In genomic region chr5:91469517-91470165, GRCh38 we compare ENCODE assay signal across 11 cellular contexts.
DNase-seq lines count a peak whose midpoint lies in the region; ATAC-seq and TF ChIP-seq lines count a peak whose summit lies in the region.
"Had no signal": no experiment of that assay in that cellular context is flagged by ENCODE, and none has a peak within 500 bp of the region (broad histone marks: within the 10 kb centered on the region; RNA-seq: fewer than 3 reads in every experiment).

No MANE protein-coding gene starts in this region.

- H3K36me3 Mint-ChIP-seq in activated T-cell treated with anti-CD3 and anti-CD28 coated beads, Interleukin-2, amount 50 U/mL, for 4 hours (ENCODE audit: insufficient read depth), result no peaks in the 10 kb centered on the region

- no peak for ATAC-seq in GM21529 (IDR thresholded peaks at IDR 0.05; ENCODE audit: unreplicated experiment)
- no peak for ATAC-seq in activated T-cell treated with anti-CD3 and anti-CD28 coated beads, Interleukin-2, amount 50 U/mL, for 4 hours
- ATAC-seq: activated naive CD4-positive, alpha-beta T cell treated with anti-CD3 and anti-CD28 coated beads, Interleukin-2, amount 50 U/mL, for 72 hours; foreskin keratinocyte had no signal

- H3K4me1 ChIP-seq in vagina, result no peaks in the 10 kb centered on the region
- H3K4me1 ChIP-seq: foreskin keratinocyte had no signal

- no peaks in the 10 kb centered on the region for H3K36me3 ChIP-seq in vagina

- peaks cover 4% of the 10 kb centered on the region for H3K9me3 Mint-ChIP-seq in activated T-cell treated with anti-CD3 and anti-CD28 coated beads, Interleukin-2, amount 50 U/mL, for 4 hours

- intact Hi-C loops in vagina (cut with DNase I), result no loop called here

- TF ChIP-seq CTCF in vagina (IDR thresholded peaks at IDR 0.05), result no peak

- H3K27me3 Mint-ChIP-seq in activated T-cell treated with anti-CD3 and anti-CD28 coated beads, Interleukin-2, amount 50 U/mL, for 4 hours (ENCODE audit: low read depth), result no peaks in the 10 kb centered on the region

- peaks cover 10% of the 10 kb centered on the region for H3K4me1 Mint-ChIP-seq in activated T-cell treated with anti-CD3 and anti-CD28 coated beads, Interleukin-2, amount 50 U/mL, for 4 hours (ENCODE audit: low read depth)

- H3K4me3 Mint-ChIP-seq in activated T-cell treated with anti-CD3 and anti-CD28 coated beads, Interleukin-2, amount 50 U/mL, for 4 hours, result no peak overlapping the region

- H3K9me3 ChIP-seq in vagina, result no peaks in the 10 kb centered on the region

- no peaks in the 10 kb centered on the region for H3K27me3 ChIP-seq in vagina
- H3K27me3 ChIP-seq: foreskin keratinocyte had no signal

- no peak overlapping the region for H3K4me3 ChIP-seq in vagina

- DNase-seq in EL, result peak; percentile 21
- peak; percentile 28 for DNase-seq in RPMI8226
- peak; percentile 16 for DNase-seq in globus pallidus (ENCODE audit: low spot score)
- peak; percentile 66 for DNase-seq in pons (ENCODE audit: low spot score)
- no peak for DNase-seq in activated T-cell treated with anti-CD3 and anti-CD28 coated beads, Interleukin-2, amount 50 U/mL, for 4 hours
- DNase-seq in vagina (ENCODE audit: extremely low spot score in 2 of 2), result no peak
- no peak for DNase-seq in activated CD4-positive, alpha-beta T cell treated with anti-CD3 and anti-CD28 coated beads for 1 hour
- DNase-seq: NCI-H2029 treated with DMSO at 0.1 percent for 48 hours had no signal

- no peak for TF ChIP-seq POLR2A in vagina (IDR thresholded peaks at IDR 0.05)

- H3K27ac ChIP-seq in vagina, result no peak overlapping the region
- H3K27ac ChIP-seq: foreskin keratinocyte had no signal

Comparison
In these comparisons a context has a peak if more than half of its experiments do, and no peak if none do; other contexts are left out.
1. DNase-seq: peak in EL (single experiment), RPMI8226 (single experiment), globus pallidus (single experiment) and pons (single experiment); none in activated T-cell treated with anti-CD3 and anti-CD28 coated beads, Interleukin-2, amount 50 U/mL, for 4 hours (single experiment), vagina (0 of 2) and activated CD4-positive, alpha-beta T cell treated with anti-CD3 and anti-CD28 coated beads for 1 hour (single experiment).